10 cellular contexts compared by ENCODE assay signal in genomic region chr2:231667096-231667427, GRCh38. TPM values are rescaled to one million over a fixed set of nuclear protein-coding genes. Genes with fewer than 3 reads are reported as not detected.
A peak's percentile ranks its signal among the peaks of the same experiment; 100 is the strongest.
DNase-seq lines count a peak whose midpoint lies in the region; ATAC-seq, FAIRE-seq and TF ChIP-seq lines count a peak whose summit lies in the region.
"Had no signal": no experiment of that assay in that cellular context is flagged by ENCODE, and none has a peak within 500 bp of the region (broad histone marks: within the 10 kb centered on the region; RNA-seq: fewer than 3 reads in every experiment).

No MANE protein-coding gene starts in this region.

- no peaks in the 10 kb centered on the region for H3K79me1 ChIP-seq in mesendoderm (ENCODE audit: low read length)

- H2BK5ac ChIP-seq in mesendoderm (ENCODE audit: low read length) = no peak overlapping the region

- POLR2A ChIA-PET in SK-N-SH (lab: Yijun Ruan, JAX) = no interaction called here

- no peak overlapping the region for H3K27ac ChIP-seq in SK-N-SH (ENCODE audit: low read depth in 2 of 2, low read length in 1 of 2)
- peak overlapping the region; percentile 95 for H3K27ac ChIP-seq in mesendoderm (ENCODE audit: low read depth, low read length)
- peak overlapping the region; percentile 97 to 98 for H3K27ac ChIP-seq in tibial artery
- H3K27ac ChIP-seq: SK-N-MC had no signal

- H3K23ac ChIP-seq in mesendoderm (ENCODE audit: low read length) = no peak overlapping the region

- H3K27me3 ChIP-seq in SK-N-SH (ENCODE audit: insufficient read depth) = no peaks in the 10 kb centered on the region
- no peaks in the 10 kb centered on the region for H3K27me3 ChIP-seq in bronchial epithelial cell (ENCODE audit: control insufficient read depth, insufficient read depth, low read length)
- H3K27me3 ChIP-seq in mesendoderm (ENCODE audit: insufficient read depth, low read length, poor library complexity) = no peaks in the 10 kb centered on the region
- no peaks in the 10 kb centered on the region for H3K27me3 ChIP-seq in tibial artery

- H3K9me3 ChIP-seq in SK-N-SH (no peaks in the 10 kb centered on the region), tibial artery (no peaks in the 10 kb centered on the region)

- H3K9ac ChIP-seq in SK-N-SH (no peak overlapping the region; the same call in 1 of the 2 replicates), mesendoderm (ENCODE audit: low read length) (peak overlapping the region; percentile 93)

- H3K4me3 ChIP-seq in SK-N-SH (ENCODE audit: low read depth in 2 of 2, low read length in 1 of 2) = no peak overlapping the region
- H3K4me3 ChIP-seq in bronchial epithelial cell (ENCODE audit: low read depth, low read length) = peak overlapping the region; percentile 33
- no peak overlapping the region for H3K4me3 ChIP-seq in mesendoderm (ENCODE audit: low read length)
- H3K4me3 ChIP-seq in tibial artery = peak overlapping the region; percentile 52 to 55
- H3K4me3 ChIP-seq: SK-N-MC had no signal

- H2AFZ ChIP-seq in SK-N-SH (ENCODE audit: low read depth) = peak overlapping the region; percentile 84; the same call in 1 of the 2 replicates

- H3K79me2 ChIP-seq in SK-N-SH (ENCODE audit: insufficient read depth) (no peaks in the 10 kb centered on the region), mesendoderm (ENCODE audit: control insufficient read depth, insufficient read depth, low read length) (no peaks in the 10 kb centered on the region)

- H4K20me1 ChIP-seq in SK-N-SH (ENCODE audit: insufficient read depth) = no peaks in the 10 kb centered on the region

- peak overlapping the region; percentile 76 for H3K4ac ChIP-seq in mesendoderm (ENCODE audit: low read depth, low read length)

- peak overlapping the region; percentile 95 for H3K18ac ChIP-seq in mesendoderm (ENCODE audit: low read length)

- peak overlapping the region; percentile 30 for H4K8ac ChIP-seq in mesendoderm (ENCODE audit: low read depth, low read length)

- peak overlapping the region; percentile 98 for H3K56ac ChIP-seq in mesendoderm (ENCODE audit: low read length)

- CTCF ChIA-PET in SK-N-SH (lab: Yijun Ruan, JAX) = interaction anchor here (0.7 to 3.3 kb wide), 5 partner anchors 11 to 54 kb away, joined by 3 to 15 read pairs (median 6); no protein-coding TSS in a partner anchor

- 84% methylated on average over 10 of the region's 11 CpGs for WGBS in SK-N-SH (ENCODE audit: low lambda C conversion rate)
- no CpG with 5 or more reads among the region's 11 CpGs for WGBS in mesendoderm (ENCODE audit: extremely low coverage, insufficient coverage, low lambda C conversion rate)

- no peak for TF ChIP-seq RAD21 in SK-N-SH (IDR thresholded peaks at IDR 0.05; ENCODE audit: low read length)

- no peak for FAIRE-seq in bronchial epithelial cell (lab: Jason Lieb, UNC)

- no peaks in the 10 kb centered on the region for H3K36me3 ChIP-seq in SK-N-SH (replicated peaks in 1 of 2; ENCODE audit: control insufficient read depth in 1 of 2, insufficient read depth in 2 of 2, low read length in 1 of 2)
- H3K36me3 ChIP-seq in bronchial epithelial cell (ENCODE audit: control insufficient read depth, insufficient read depth, low read length) = no peaks in the 10 kb centered on the region
- no peaks in the 10 kb centered on the region for H3K36me3 ChIP-seq in mesendoderm (ENCODE audit: control insufficient read depth, insufficient read depth, low read length)
- H3K36me3 ChIP-seq in tibial artery = no peaks in the 10 kb centered on the region

- ATAC-seq in SK-N-SH treated with all-trans-retinoic acid at 6 μM for 48 hours (no peak), HG03135 (IDR thresholded peaks at IDR 0.05; ENCODE audit: unreplicated experiment) (no peak)
- ATAC-seq: activated T-helper 17 cell treated with anti-CD3 and anti-CD28 coated beads, Interleukin-2, amount 50 U/mL, for 72 hours had no signal

- H2BK15ac ChIP-seq in mesendoderm (replicated peaks; ENCODE audit: low read depth) = no peak overlapping the region

- no peaks in the 10 kb centered on the region for H3F3A ChIP-seq in SK-N-SH (replicated peaks; ENCODE audit: insufficient read depth)

- H3K4me2 ChIP-seq in SK-N-SH = 0 out of 2 replicates have a peak overlapping the region, but pooled peaks have one; percentile 24
- H3K4me2 ChIP-seq in mesendoderm (ENCODE audit: low read length) = peak overlapping the region; percentile 77

- TF ChIP-seq CTCF in SK-N-SH (IDR thresholded peaks at IDR 0.05) = no peak
- no peak for TF ChIP-seq CTCF in bronchial epithelial cell (IDR thresholded peaks at IDR 0.05; ENCODE audit: insufficient read depth, low read length, severe bottlenecking)
- no peak for TF ChIP-seq CTCF in tibial artery (IDR thresholded peaks at IDR 0.05)

- no peaks in the 10 kb centered on the region for H3K9me2 ChIP-seq in SK-N-SH

- no peak overlapping the region for H2BK120ac ChIP-seq in mesendoderm (ENCODE audit: low read depth, low read length)

- no peak overlapping the region for H2AK5ac ChIP-seq in mesendoderm (ENCODE audit: low read length)

- no peak for TF ChIP-seq EP300 in SK-N-SH (IDR thresholded peaks at IDR 0.05; ENCODE audit: borderline replicate concordance in 1 of 2, low read depth in 1 of 2, low read length in 1 of 2)

- no peak for DNase-seq in SK-N-SH
- no peak for DNase-seq in bronchial epithelial cell (ENCODE audit: low read depth)
- DNase-seq in mesendoderm = no peak
- no peak for DNase-seq in tibial artery
- no peak for DNase-seq in stimulated activated CD8-positive, alpha-beta memory T cell treated with anti-CD3 and anti-CD28 coated beads, Interleukin-4, amount 100 ng/mL, for 48 hours
- no peak for DNase-seq in effector CD8-positive, alpha-beta T cell (lab: John Stamatoyannopoulos, UW)

- H4K5ac ChIP-seq in mesendoderm (ENCODE audit: low read length) = no peak overlapping the region

- H3K4me1 ChIP-seq in SK-N-SH (ENCODE audit: control insufficient read depth in 1 of 2, insufficient read depth in 2 of 2, low read depth in 1 of 2, low read length in 1 of 2) (peaks cover 6 to 14% of the 10 kb centered on the region in 2 experiments; a peak in 2 of 4 replicates), mesendoderm (ENCODE audit: control insufficient read depth, low read depth, low read length) (peaks cover 10% of the 10 kb centered on the region), tibial artery (peaks cover 4 to 50% (median 23%) of the 10 kb centered on the region in 4 donors)

- intact Hi-C loops in tibial artery (cut with DNase I; ENCODE audit: low total_unique reads) = loop anchor here (2.0 kb wide), 2 partner anchors 54 to 62 kb away; no protein-coding TSS in a partner anchor

TF ChIP-seq in SK-N-SH, 30 proteins besides CTCF, POLR2A, EP300 and RAD21 (continues in another document):
- TF ChIP-seq NRF1 (IDR thresholded peaks at IDR 0.05; ENCODE audit: low read depth, low read length) (no peak), USF1 (IDR thresholded peaks at IDR 0.05; ENCODE audit: borderline replicate concordance, low read depth) (no peak), CHD2 (IDR thresholded peaks at IDR 0.05; ENCODE audit: low read length, partially characterized antibody) (no peak), TCF12 (IDR thresholded peaks at IDR 0.05) (no peak), SIN3A (IDR thresholded peaks at IDR 0.05; ENCODE audit: borderline replicate concordance, low read depth, low read length) (no peak)

TF ChIP-seq in SK-N-SH treated with all-trans-retinoic acid at 6 μM for 48 hours, 23 proteins besides CTCF, POLR2A, EP300 and RAD21 (continues in another document):
- no peak for TF ChIP-seq POU6F1 (CRISPR knock-in tag; IDR thresholded peaks at IDR 0.05; ENCODE audit: borderline replicate concordance, low read depth)
- no peak for TF ChIP-seq ZFP30 (CRISPR knock-in tag; IDR thresholded peaks at IDR 0.05)
- TF ChIP-seq CREB5 (CRISPR knock-in tag; IDR thresholded peaks at IDR 0.05; ENCODE audit: low read depth) = no peak
- TF ChIP-seq ESRRG (CRISPR knock-in tag; IDR thresholded peaks at IDR 0.05) = no peak
- TF ChIP-seq ZNF565 (CRISPR knock-in tag; conservative IDR thresholded peaks at IDR 0.05; ENCODE audit: low read depth) = no peak
- no peak for TF ChIP-seq GLIS3 (CRISPR knock-in tag; IDR thresholded peaks at IDR 0.05)
- no peak for TF ChIP-seq ZFP3 (CRISPR knock-in tag; IDR thresholded peaks at IDR 0.05)
- TF ChIP-seq PPARA (CRISPR knock-in tag; IDR thresholded peaks at IDR 0.05; ENCODE audit: borderline replicate concordance) = no peak
- no peak for TF ChIP-seq TOX (CRISPR knock-in tag; IDR thresholded peaks at IDR 0.05; ENCODE audit: borderline replicate concordance)
- TF ChIP-seq ZNF70 (CRISPR knock-in tag; IDR thresholded peaks at IDR 0.05) = no peak

RNA-seq across cellular contexts. Expression of gene PTMA, which starts 41.3 kb away (rescaled TPM):
- 517 and 767 TPM in 2 replicates for polyA plus RNA-seq in SK-N-SH (2012; rRNA removed)
- 733 and 1,021 TPM in 2 replicates for polyA plus RNA-seq in SK-N-SH (2012; cell fraction: cytosol; rRNA removed)
- 319 and 439 TPM in 2 replicates for polyA plus RNA-seq in SK-N-SH (2012; cell fraction: nucleus; rRNA removed)
- total RNA-seq in bronchial epithelial cell = 348 and 388 TPM in 2 replicates
- polyA plus RNA-seq in mesendoderm (2013, experiment 1 of 2) = 4,557 TPM
- polyA plus RNA-seq in mesendoderm (2013, experiment 2 of 2) = 4,676 TPM

Comparison
In these comparisons a context has a peak if more than half of its experiments do, and no peak if none do; other contexts are left out.
1. H3K27ac ChIP-seq: peak in mesendoderm (single experiment) and tibial artery (2 of 2); none in SK-N-SH (0 of 2).
2. H3K4me3 ChIP-seq: peak in bronchial epithelial cell (single experiment) and tibial artery (2 of 2); none in SK-N-SH (0 of 2) and mesendoderm (single experiment).